12 cellular contexts compared by ENCODE assay signal in genomic region chr1:232110281-232111090, GRCh38.
DNase-seq lines count a peak whose midpoint lies in the region; FAIRE-seq and TF ChIP-seq lines count a peak whose summit lies in the region.
"Had no signal": no experiment of that assay in that cellular context is flagged by ENCODE, and none has a peak within 500 bp of the region (broad histone marks: within the 10 kb centered on the region; RNA-seq: fewer than 3 reads in every experiment).

No MANE protein-coding gene starts in this region.

- no peaks in the 10 kb centered on the region for H3K27me3 ChIP-seq in iPS-15b (ENCODE audit: control insufficient read depth, insufficient read depth, low read length)
- H3K27me3 ChIP-seq: suprapubic skin had no signal

- no peaks in the 10 kb centered on the region for H3K36me3 Mint-ChIP-seq in type B pancreatic cell
- H3K36me3 Mint-ChIP-seq: activated naive CD4-positive, alpha-beta T cell treated with anti-CD3 and anti-CD28 coated beads, Interleukin-2, amount 10 ng/mL, durations not matched to agents 7 days and 5 days had no signal

- FAIRE-seq in GM19239 (lab: Jason Lieb, UNC) = no peak

- H3K4me1 Mint-ChIP-seq in type B pancreatic cell (ENCODE audit: unreplicated experiment) = peaks cover 36% of the 10 kb centered on the region
- H3K4me1 Mint-ChIP-seq: activated naive CD4-positive, alpha-beta T cell treated with anti-CD3 and anti-CD28 coated beads, Interleukin-2, amount 10 ng/mL, durations not matched to agents 7 days and 5 days had no signal

- no peaks in the 10 kb centered on the region for H3K36me3 ChIP-seq in iPS-15b (ENCODE audit: control insufficient read depth, insufficient read depth, low read length)
- H3K36me3 ChIP-seq: suprapubic skin had no signal

- H3K9me3 Mint-ChIP-seq in type B pancreatic cell = no peaks in the 10 kb centered on the region
- H3K9me3 Mint-ChIP-seq: activated CD8-positive, alpha-beta T cell treated with anti-CD3 and anti-CD28 coated beads for 36 hours; activated naive CD4-positive, alpha-beta T cell treated with anti-CD3 and anti-CD28 coated beads, Interleukin-2, amount 10 ng/mL, durations not matched to agents 7 days and 5 days; dendritic cell treated with granulocyte-macrophage colony-stimulating factor and Interleukin-4, amounts not matched to agents 40 ng/mL and 50 ng/mL, for 4 days; T-helper 1 cell treated with Interleukin-12 subunit alpha and Interleukin-12 subunit beta and Interleukin-4 antibody, amounts not matched to agents 30 μg/mL and 1 μg/mL, for 36 hours had no signal

- peaks cover 8% of the 10 kb centered on the region for H3K4me1 ChIP-seq in iPS-15b (ENCODE audit: control insufficient read depth, insufficient read depth, low read length)

- peaks cover 40% of the 10 kb centered on the region for H3K27me3 Mint-ChIP-seq in type B pancreatic cell

- in situ Hi-C loops in astrocyte of the spinal cord (cut with HindIII; ENCODE audit: low sequenced_read_pairs) = no loop called here

- H3K27ac Mint-ChIP-seq in type B pancreatic cell = no peak overlapping the region
- H3K27ac Mint-ChIP-seq: activated CD8-positive, alpha-beta T cell treated with anti-CD3 and anti-CD28 coated beads for 36 hours; activated naive CD4-positive, alpha-beta T cell treated with anti-CD3 and anti-CD28 coated beads, Interleukin-2, amount 10 ng/mL, durations not matched to agents 7 days and 5 days; dendritic cell treated with granulocyte-macrophage colony-stimulating factor and Interleukin-4, amounts not matched to agents 40 ng/mL and 50 ng/mL, for 4 days; T-helper 1 cell treated with Interleukin-12 subunit alpha and Interleukin-12 subunit beta and Interleukin-4 antibody, amounts not matched to agents 30 μg/mL and 1 μg/mL, for 36 hours had no signal

- H3K9ac ChIP-seq in iPS-15b (ENCODE audit: low read depth, low read length) = no peak overlapping the region

- TF ChIP-seq CTCF in HFF-Myc (IDR thresholded peaks at IDR 0.05; ENCODE audit: low read depth, low read length, missing control alignments) = no peak
- no peak for TF ChIP-seq CTCF in astrocyte of the spinal cord (IDR thresholded peaks at IDR 0.05; ENCODE audit: low read depth, low read length)
- no peak for TF ChIP-seq CTCF in type B pancreatic cell (conservative IDR thresholded peaks at IDR 0.05)

- no peak overlapping the region for H3K4me3 ChIP-seq in HFF-Myc (replicated peaks; ENCODE audit: low read depth, low read length)
- no peak overlapping the region for H3K4me3 ChIP-seq in astrocyte of the spinal cord (ENCODE audit: low read depth, low read length)
- peak overlapping the region; percentile 45 for H3K4me3 ChIP-seq in iPS-15b (ENCODE audit: low read depth, low read length)
- H3K4me3 ChIP-seq: suprapubic skin had no signal

- no peak overlapping the region for H3K4me3 Mint-ChIP-seq in type B pancreatic cell
- H3K4me3 Mint-ChIP-seq: activated CD8-positive, alpha-beta T cell treated with anti-CD3 and anti-CD28 coated beads for 36 hours; activated naive CD4-positive, alpha-beta T cell treated with anti-CD3 and anti-CD28 coated beads, Interleukin-2, amount 10 ng/mL, durations not matched to agents 7 days and 5 days; dendritic cell treated with granulocyte-macrophage colony-stimulating factor and Interleukin-4, amounts not matched to agents 40 ng/mL and 50 ng/mL, for 4 days; T-helper 1 cell treated with Interleukin-12 subunit alpha and Interleukin-12 subunit beta and Interleukin-4 antibody, amounts not matched to agents 30 μg/mL and 1 μg/mL, for 36 hours had no signal

- DNase-seq in HFF-Myc (ENCODE audit: extremely low read depth, low read depth) (peak; percentile 95), astrocyte of the spinal cord (ENCODE audit: low read depth, low spot score) (peak; percentile 76), type B pancreatic cell (ENCODE audit: extremely low spot score, unreplicated experiment) (peak; percentile 68), DMS79 treated with DMSO at 0.1 percent for 48 hours (lab: John Stamatoyannopoulos, UW) (no peak), GM19239 (ENCODE audit: insufficient read length, low spot score) (no peak), globus pallidus (ENCODE audit: low spot score) (no peak)
- DNase-seq: activated CD8-positive, alpha-beta T cell treated with anti-CD3 and anti-CD28 coated beads for 36 hours; activated naive CD4-positive, alpha-beta T cell treated with anti-CD3 and anti-CD28 coated beads, Interleukin-2, amount 10 ng/mL, durations not matched to agents 7 days and 5 days had no signal

- no peaks in the 10 kb centered on the region for H3K9me3 ChIP-seq in iPS-15b (ENCODE audit: control insufficient read depth, insufficient read depth, low read length)
- H3K9me3 ChIP-seq: suprapubic skin had no signal

Comparison
In these comparisons a context has a peak if more than half of its experiments do, and no peak if none do; other contexts are left out.
1. DNase-seq: peak in HFF-Myc (single experiment), astrocyte of the spinal cord (single experiment) and type B pancreatic cell (single experiment); none in DMS79 treated with DMSO at 0.1 percent for 48 hours (single experiment), GM19239 (single experiment) and globus pallidus (single experiment).